In the genomic region with DNA sequence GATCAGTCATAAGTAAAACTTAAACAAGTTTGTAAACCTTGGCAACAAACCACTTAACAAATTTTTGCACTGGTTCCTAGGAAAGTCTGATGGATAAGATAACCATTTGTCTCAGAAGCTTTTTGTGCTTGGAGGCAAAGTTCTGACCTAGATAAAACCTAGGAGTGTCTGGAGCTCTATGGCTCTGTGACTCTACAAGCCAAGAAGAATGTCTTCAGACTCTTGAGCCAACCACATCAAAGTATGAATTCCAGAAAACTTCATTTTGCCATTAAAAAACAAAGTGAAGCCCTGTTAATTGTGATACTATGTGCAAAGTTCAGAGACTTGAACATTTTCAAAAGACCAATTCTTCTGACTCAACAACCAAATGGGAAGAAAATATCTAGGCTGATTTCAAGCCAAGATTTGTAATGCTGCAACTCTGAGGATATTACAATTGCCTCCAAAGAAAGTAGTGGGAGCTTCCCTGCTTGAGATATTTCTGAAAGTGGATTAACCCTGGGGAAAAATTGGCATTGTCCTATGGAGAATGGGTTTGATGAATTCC, we compare ENCODE assay signal across 27 cellular contexts.
"Had no signal": no experiment of that assay in that cellular context is flagged by ENCODE, and none has a peak within 500 bp of the region (broad histone marks: within the 10 kb centered on the region; RNA-seq: fewer than 3 reads in every experiment).

No MANE protein-coding gene starts in this region.

- ATAC-seq: activated CD8-positive, alpha-beta T cell treated with anti-CD3 and anti-CD28 coated beads, Interleukin-2, amount 10 ng/mL, durations not matched to agents 7 days and 5 days; activated naive CD4-positive, alpha-beta T cell treated with anti-CD3 and anti-CD28 coated beads, Interleukin-2, amount 50 U/mL, for 72 hours; activated naive CD8-positive, alpha-beta T cell treated with anti-CD3 and anti-CD28 coated beads, Interleukin-2, amount 50 U/mL, for 24 hours; Panc1; SK-N-SH treated with all-trans-retinoic acid at 6 μM for 48 hours; WTC11 had no signal

- DNase-seq: activated CD4-positive, alpha-beta T cell treated with anti-CD3 and anti-CD28 coated beads for 48 hours; activated CD4-positive, alpha-beta T cell treated with anti-CD3 and anti-CD28 coated beads, Interleukin-2, amount 50 U/mL, for 4 hours; activated CD4-positive, CD25-positive, alpha-beta regulatory T cell treated with anti-CD3 and anti-CD28 coated beads, Interleukin-2, amount 50 U/mL, for 72 hours; activated CD8-positive, alpha-beta memory T cell treated with anti-CD3 and anti-CD28 coated beads, Interleukin-2, amount 50 U/mL, for 48 hours; activated CD8-positive, alpha-beta T cell treated with anti-CD3 and anti-CD28 coated beads, Interleukin-2, amount 10 ng/mL, durations not matched to agents 7 days and 5 days; activated effector memory CD4-positive, alpha-beta T cell treated with Interleukin-2 at 50 U/mL for 16 hours; activated naive CD4-positive, alpha-beta T cell treated with Interleukin-2 at 50 U/mL for 16 hours; activated naive CD8-positive, alpha-beta T cell treated with anti-CD3 and anti-CD28 coated beads, Interleukin-2, amount 50 U/mL, for 24 hours; activated T-cell treated with anti-CD3 and anti-CD28 coated beads, Interleukin-2, amount 50 U/mL, for 1 hour; amygdala; KG1; NCI-H1092; NCI-H1417; NCI-H1930; NCI-H2171; NCI-H345; NCI-H510A; NCI-H526 treated with DMSO at 0.1 percent for 48 hours; NK-92 treated with Interleukin-12 subunit alpha and Interleukin-12 subunit beta, amount 100 ng/mL, for 24 hours; OCI-M1; Right ventricle myocardium superior; SJCRH30; SW 1271 had no signal
